25 cellular contexts compared by ENCODE assay signal in genomic region chr1:5686925-5687706, GRCh38.
DNase-seq lines count a peak whose midpoint lies in the region; FAIRE-seq and TF ChIP-seq lines count a peak whose summit lies in the region.
"Had no signal": no experiment of that assay in that cellular context is flagged by ENCODE, and none has a peak within 500 bp of the region (broad histone marks: within the 10 kb centered on the region; RNA-seq: fewer than 3 reads in every experiment).

No MANE protein-coding gene starts in this region.

- H4K5ac ChIP-seq in H1 (ENCODE audit: insufficient read length, low read depth, low read length) = no peak overlapping the region

- H3K36me3 ChIP-seq in H7 (replicated peaks; ENCODE audit: control insufficient read depth, insufficient read depth, low read length) (no peaks in the 10 kb centered on the region), OCI-LY7 (ENCODE audit: insufficient read depth, low read length) (no peaks in the 10 kb centered on the region), H1 (ENCODE audit: control insufficient read depth in 2 of 4, insufficient read depth in 4 of 4, low read length in 3 of 4) (no peaks in the 10 kb centered on the region)

- no peaks in the 10 kb centered on the region for H3K79me1 ChIP-seq in H1 (ENCODE audit: low read depth, low read length)

- no peak overlapping the region for H3K14ac ChIP-seq in H1 (ENCODE audit: insufficient read length)

- no peak overlapping the region for H3K4me3 ChIP-seq in H7 (ENCODE audit: insufficient read depth, low read depth, low read length)
- no peak overlapping the region for H3K4me3 ChIP-seq in OCI-LY7 (ENCODE audit: low read depth, low read length, poor library complexity, severe bottlenecking)
- no peak overlapping the region for H3K4me3 ChIP-seq in H1 (ENCODE audit: extremely low read depth in 1 of 4, insufficient read depth in 2 of 4, low read depth in 3 of 4, low read length in 4 of 4)
- H3K4me3 ChIP-seq: PC-9 had no signal

- H3K4me2 ChIP-seq in OCI-LY7 (ENCODE audit: low read length) = no peak overlapping the region
- H3K4me2 ChIP-seq in H1 (ENCODE audit: insufficient read depth in 1 of 2, low read depth in 2 of 2, low read length in 2 of 2) = no peak overlapping the region
- H3K4me2 ChIP-seq: PC-9 had no signal

- CTCF ChIA-PET in OCI-LY7 (lab: Charles Lee; ENCODE audit: unreplicated experiment) = no interaction called here
- CTCF ChIA-PET in H1 (lab: Charles Lee; ENCODE audit: partially characterized antibody) = interaction anchor here (0.9 to 1.9 kb wide), 4 partner anchors 22 to 177 kb away, joined by 3 to 9 read pairs (median 4); no protein-coding TSS in a partner anchor

- H3K9me3 Mint-ChIP-seq in activated naive CD8-positive, alpha-beta T cell treated with anti-CD3 and anti-CD28 coated beads for 36 hours = no peaks in the 10 kb centered on the region
- H3K9me3 Mint-ChIP-seq: CD8-positive, alpha-beta memory T cell; T-cell had no signal

- H2AFZ ChIP-seq in OCI-LY7 (ENCODE audit: low read length) = 0 out of 2 replicates have a peak overlapping the region, but pooled peaks have one; percentile 28
- no peak overlapping the region for H2AFZ ChIP-seq in H1 (ENCODE audit: low read length)
- H2AFZ ChIP-seq: PC-9 had no signal

- H2BK120ac ChIP-seq in H1 (replicated peaks; ENCODE audit: low read depth, low read length) = no peak overlapping the region

- H4K91ac ChIP-seq in H1 (replicated peaks; ENCODE audit: insufficient read length, low read length) = no peak overlapping the region

- no peaks in the 10 kb centered on the region for H3K9me3 ChIP-seq in OCI-LY7 (ENCODE audit: low read length)
- no peaks in the 10 kb centered on the region for H3K9me3 ChIP-seq in H1 (ENCODE audit: insufficient read depth in 2 of 2, low read depth in 1 of 2, low read length in 1 of 2)

- no peak overlapping the region for H3K18ac ChIP-seq in H1 (ENCODE audit: extremely low read depth, low read length)

- FAIRE-seq in H1 (lab: Jason Lieb, UNC) = no peak
- FAIRE-seq: GM12892 had no signal

- H3K4me3 Mint-ChIP-seq in activated naive CD8-positive, alpha-beta T cell treated with anti-CD3 and anti-CD28 coated beads for 36 hours = no peak overlapping the region
- H3K4me3 Mint-ChIP-seq: B cell; CD8-positive, alpha-beta memory T cell; T-cell had no signal

- no peaks in the 10 kb centered on the region for H4K20me1 ChIP-seq in OCI-LY7 (ENCODE audit: insufficient read depth, low read length)
- H4K20me1 ChIP-seq in H1 (replicated peaks in 1 of 2; ENCODE audit: control insufficient read depth in 1 of 2, insufficient read depth in 2 of 2, low read length in 2 of 2) = no peaks in the 10 kb centered on the region

- no peaks in the 10 kb centered on the region for H3K9me2 ChIP-seq in OCI-LY7 (ENCODE audit: insufficient read depth, low read length)

- no peaks in the 10 kb centered on the region for H3K36me3 Mint-ChIP-seq in activated naive CD8-positive, alpha-beta T cell treated with anti-CD3 and anti-CD28 coated beads for 36 hours
- H3K36me3 Mint-ChIP-seq: CD8-positive, alpha-beta memory T cell had no signal

- BruUV-seq in OCI-LY7 (replicated peaks; lab: Mats Ljungman, UMichigan) = no TSS peak

- POLR2A ChIA-PET in OCI-LY7 (lab: Charles Lee) = no interaction called here
- POLR2A ChIA-PET in H1 (lab: Charles Lee; ENCODE audit: partially characterized antibody) = interaction anchor here (1.0 kb wide), 1 partner anchor 95 kb away, joined by 3 read pairs; no protein-coding TSS in a partner anchor

- no peaks in the 10 kb centered on the region for H3K27me3 ChIP-seq in H7 (ENCODE audit: control insufficient read depth, insufficient read depth, low read length)
- peaks cover 0 to 2% (median 0%) of the 10 kb centered on the region in 4 experiments; a peak in 1 of 7 replicates for H3K27me3 ChIP-seq in H1 (replicated peaks in 1 of 4; ENCODE audit: control insufficient read depth in 3 of 4, extremely low read depth in 1 of 4, insufficient read depth in 3 of 4, low read length in 3 of 4)

- intact Hi-C loops in OCI-LY7 (cut with micrococcal nuclease; ENCODE audit: unreplicated experiment) = no loop called here

- H2BK12ac ChIP-seq in H1 (ENCODE audit: low read depth, low read length) = no peak overlapping the region

- H3K9ac ChIP-seq in H1 (replicated peaks in 1 of 4; ENCODE audit: extremely low read depth in 1 of 4, low read depth in 3 of 4, low read length in 3 of 4) = no peak overlapping the region

- no peak overlapping the region for H3K27ac Mint-ChIP-seq in activated naive CD8-positive, alpha-beta T cell treated with anti-CD3 and anti-CD28 coated beads for 36 hours
- H3K27ac Mint-ChIP-seq: B cell; CD8-positive, alpha-beta memory T cell; T-cell had no signal

- H4K8ac ChIP-seq in H1 (ENCODE audit: extremely low read depth, insufficient read depth, low read length) = peak overlapping the region; percentile 9

- 86% methylated on average over 12 of the region's 12 CpGs; no CpG with 5 or more reads in 1 of the 2 experiments for WGBS in H1 (ENCODE audit: extremely low coverage in 1 of 2, insufficient coverage in 1 of 2, insufficient read length in 1 of 2, insufficient replicate concordance in 2 of 2, low coverage in 1 of 2, low lambda C conversion rate in 2 of 2, missing lambda C conversion rate in 1 of 2), 2 experiments

- DNase-seq in H7 = peak; percentile 42
- DNase-seq in OCI-LY7 (ENCODE audit: low spot score) = no peak
- peak in 1 of 2 experiments; percentile 39 for DNase-seq in H1 (ENCODE audit: low read depth in 1 of 2, low spot score in 2 of 2)
- DNase-seq in mesenteric fat pad (ENCODE audit: low spot score) = peak; percentile 47
- no peak for DNase-seq in activated naive CD8-positive, alpha-beta T cell treated with anti-CD3 and anti-CD28 coated beads for 36 hours
- DNase-seq in activated naive CD4-positive, alpha-beta T cell treated with Interleukin-2 at 50 U/mL for 16 hours = no peak
- no peak for DNase-seq in cerebellar nuclear complex (lab: John Stamatoyannopoulos, UW)
- DNase-seq: Calu3; CD8-positive, alpha-beta memory T cell; DMS79 treated with DMSO at 0.1 percent for 48 hours; GOT3; Kasumi-1; NCI-H1092 treated with DMSO at 0.1 percent for 48 hours; NCI-H1436; NCI-H187; NCI-H2081 treated with DMSO at 0.1 percent for 48 hours; NCI-H446; NCI-H524 treated with DMSO at 0.1 percent for 48 hours; NCI-H774; PC-9; SHP77; T-cell had no signal

- H2BK15ac ChIP-seq in H1 (ENCODE audit: low read length) = 0 out of 2 replicates have a peak overlapping the region, but pooled peaks have one; percentile 65

- H3K23ac ChIP-seq in H1 (ENCODE audit: insufficient read length) = no peak overlapping the region

- peaks cover 2% of the 10 kb centered on the region for H3K4me1 Mint-ChIP-seq in activated naive CD8-positive, alpha-beta T cell treated with anti-CD3 and anti-CD28 coated beads for 36 hours
- H3K4me1 Mint-ChIP-seq: B cell had no signal

- TF ChIP-seq RAD21 in H1 (IDR thresholded peaks at IDR 0.05 in 1 of 2, conservative IDR thresholded peaks at IDR 0.05 in 1 of 2; ENCODE audit: low read depth in 2 of 2, low read length in 2 of 2) = no peak

- no peak for TF ChIP-seq POLR2A in H1 (IDR thresholded peaks at IDR 0.05; ENCODE audit: control extremely low read depth in 1 of 2, low read depth in 2 of 2, low read length in 2 of 2)

- H3K79me2 ChIP-seq in OCI-LY7 (ENCODE audit: insufficient read depth, low read depth, low read length) (no peaks in the 10 kb centered on the region), H1 (ENCODE audit: control insufficient read depth in 1 of 2, insufficient read depth in 2 of 2, low read length in 2 of 2) (no peaks in the 10 kb centered on the region)

- TF ChIP-seq EP300 in H1 (IDR thresholded peaks at IDR 0.05; ENCODE audit: borderline replicate concordance in 1 of 2, low read depth in 2 of 2, low read length in 2 of 2) = no peak

- no peak overlapping the region for H2AK5ac ChIP-seq in H1 (ENCODE audit: low read depth, low read length)

- no peak overlapping the region for H2BK5ac ChIP-seq in H1 (ENCODE audit: low read depth, low read length)

- H3K23me2 ChIP-seq in H1 (ENCODE audit: low read depth, low read length) = no peaks in the 10 kb centered on the region

- no peak overlapping the region for H3K4ac ChIP-seq in H1 (replicated peaks; ENCODE audit: insufficient read length, low read depth, low read length)

- no peaks in the 10 kb centered on the region for H3K4me1 ChIP-seq in OCI-LY7 (ENCODE audit: insufficient read depth, low read length, poor library complexity, severe bottlenecking)
- no peaks in the 10 kb centered on the region; a peak in 1 of 7 replicates for H3K4me1 ChIP-seq in H1 (replicated peaks in 1 of 4; ENCODE audit: control insufficient read depth in 3 of 4, insufficient read depth in 4 of 4, low read length in 3 of 4)

- H3K27me3 Mint-ChIP-seq in activated naive CD8-positive, alpha-beta T cell treated with anti-CD3 and anti-CD28 coated beads for 36 hours = peaks cover 7% of the 10 kb centered on the region

- no peak for TF ChIP-seq CTCF in OCI-LY7 (conservative IDR thresholded peaks at IDR 0.05; ENCODE audit: low read length)
- no peak for TF ChIP-seq CTCF in H1 (IDR thresholded peaks at IDR 0.05; ENCODE audit: control extremely low read depth in 1 of 3, insufficient read depth in 1 of 3, low read depth in 1 of 3, low read length in 3 of 3)

- H3K27ac ChIP-seq in OCI-LY7 (ENCODE audit: low read depth, low read length, poor library complexity, severe bottlenecking) (no peak overlapping the region), H1 (ENCODE audit: low read depth, low read length) (no peak overlapping the region)
- H3K27ac ChIP-seq: HL-60, PC-9 had no signal

- H2BK20ac ChIP-seq in H1 (ENCODE audit: low read length) = no peak overlapping the region

- H3K56ac ChIP-seq in H1 (replicated peaks; ENCODE audit: insufficient read length, low read depth, low read length) = no peak overlapping the region

TF ChIP-seq in H1, 55 proteins besides CTCF, POLR2A, EP300 and RAD21 (continues in another document):
- no peak for TF ChIP-seq CTBP2 (IDR thresholded peaks at IDR 0.05; ENCODE audit: borderline replicate concordance, insufficient read depth, insufficient read length, low read length)
- no peak for TF ChIP-seq POLR2AphosphoS5 (IDR thresholded peaks at IDR 0.05; ENCODE audit: low read depth, low read length)
- TF ChIP-seq SP4 (IDR thresholded peaks at IDR 0.05; ENCODE audit: low read length) = peak; percentile 86; the same call in 1 of the 2 replicates
- TF ChIP-seq HDAC6 (IDR thresholded peaks at IDR 0.05; ENCODE audit: low read depth, low read length) = no peak

Comparison
In these comparisons a context has a peak if more than half of its experiments do, and no peak if none do; other contexts are left out.
1. DNase-seq: peak in H7 (single experiment) and mesenteric fat pad (single experiment); none in OCI-LY7 (single experiment), activated naive CD8-positive, alpha-beta T cell treated with anti-CD3 and anti-CD28 coated beads for 36 hours (single experiment), activated naive CD4-positive, alpha-beta T cell treated with Interleukin-2 at 50 U/mL for 16 hours (single experiment) and cerebellar nuclear complex (0 of 2).